ENCODE assay signal across 25 cellular contexts in the genomic region with DNA sequence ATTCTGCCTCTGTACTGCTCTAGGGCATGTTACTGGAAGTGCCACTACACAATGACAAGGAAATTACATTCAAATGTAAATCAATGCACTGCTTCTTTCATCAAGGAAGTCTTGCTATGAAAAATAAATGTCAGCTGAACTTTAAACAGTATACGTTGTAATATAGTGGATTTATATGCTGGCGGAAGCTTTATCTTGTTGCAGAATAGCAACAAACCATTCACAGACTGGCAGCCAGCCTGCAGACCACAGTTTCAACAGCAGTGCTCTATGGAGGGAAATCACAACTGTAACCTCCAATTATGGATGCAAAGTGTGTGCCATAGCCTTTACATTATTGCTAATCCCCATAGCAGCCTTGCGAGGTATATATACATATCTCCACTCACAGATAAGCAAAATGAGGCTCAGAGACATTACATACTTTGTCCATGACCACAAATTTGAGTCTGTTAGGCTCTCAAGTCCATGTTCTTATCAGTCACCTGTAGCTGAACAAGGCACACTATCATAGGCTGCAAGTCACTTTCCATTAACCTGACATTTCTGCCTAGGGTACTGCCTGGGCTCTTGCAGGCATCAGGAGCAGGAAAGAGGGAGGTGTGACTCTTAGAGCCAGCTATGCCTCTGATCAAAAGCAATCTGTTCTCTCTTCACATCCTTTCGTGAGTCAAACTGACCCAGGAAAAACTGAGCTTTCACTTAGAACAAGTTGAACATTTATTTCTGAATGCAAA. TPM values are rescaled to one million over a fixed set of nuclear protein-coding genes. Genes with fewer than 3 reads are reported as not detected.
A peak's percentile ranks its signal among the peaks of the same experiment; 100 is the strongest.
DNase-seq lines count a peak whose midpoint lies in the region; TF ChIP-seq lines count a peak whose summit lies in the region.
"Had no signal": no experiment of that assay in that cellular context is flagged by ENCODE, and none has a peak within 500 bp of the region (broad histone marks: within the 10 kb centered on the region; RNA-seq: fewer than 3 reads in every experiment).

No MANE protein-coding gene starts in this region.

- H3K27ac ChIP-seq in transverse colon: peak overlapping the region; percentile 66 to 76 (median 74)
- H3K27ac ChIP-seq: gastroesophageal sphincter, hepatocyte, thoracic aorta had no signal

- no peaks in the 10 kb centered on the region for H3K27me3 ChIP-seq in transverse colon
- H3K27me3 ChIP-seq: gastroesophageal sphincter, hepatocyte, MG63 had no signal

- DNase-seq in NCI-H345 (lab: John Stamatoyannopoulos, UW) (peak; percentile 9), NCI-H345 treated with DMSO at 0.1 percent for 48 hours (lab: John Stamatoyannopoulos, UW; ENCODE audit: unreplicated experiment) (no peak), SK-N-DZ (ENCODE audit: low spot score) (peak; percentile 30), kidney tubule cell (ENCODE audit: low spot score) (peak; percentile 38), transverse colon (peak; percentile 67), NCI-H1105 (lab: John Stamatoyannopoulos, UW) (no peak), midbrain (lab: John Stamatoyannopoulos, UW) (no peak), cerebellar nuclear complex (lab: John Stamatoyannopoulos, UW) (no peak)
- DNase-seq: activated CD4-positive, alpha-beta T cell treated with anti-CD3 and anti-CD28 coated beads, Interleukin-2, amount 50 U/mL, for 48 hours; activated CD4-positive, CD25-positive, alpha-beta regulatory T cell; anterior cingulate cortex; CD8-positive, alpha-beta T cell; cortex of kidney; endodermal cell; KBM-7; MG63; NCI-H2107; NCI-H510A; stimulated activated naive CD8-positive, alpha-beta T cell treated with anti-CD3 and anti-CD28 coated beads, Interleukin-15, Interleukin-2, amounts not matched to agents 100 U/mL and 50 U/mL, for 24 hours; T-helper 1 cell had no signal

- in situ Hi-C loops in transverse colon (cut with MboI; ENCODE audit: low pct_ligation_motif_present in 1 of 4, low pct_unique_long_range_greater_than_20kb in 1 of 4, low sequenced_read_pairs in 3 of 4): no loop called here

- WGBS in transverse colon (ENCODE audit: low coverage in 1 of 2), 2 donors: 30 to 47% methylated on average over 1 to 4 of the region's 4 CpGs

- TF ChIP-seq POLR2A in transverse colon (IDR thresholded peaks at IDR 0.05): peak; percentile 27

- H3K36me3 ChIP-seq in transverse colon: no peaks in the 10 kb centered on the region
- H3K36me3 ChIP-seq: gastroesophageal sphincter, MG63, thoracic aorta had no signal

- peak in 1 of 5 experiments; percentile 3 for TF ChIP-seq CTCF in transverse colon (IDR thresholded peaks at IDR 0.05)

- H3K4me3 ChIP-seq in transverse colon: no peak overlapping the region
- H3K4me3 ChIP-seq: gastroesophageal sphincter, hepatocyte, MG63, thoracic aorta had no signal

- intact Hi-C loops in transverse colon (cut with DNase I; ENCODE audit: low total_unique reads): no loop called here

- H3K4me1 ChIP-seq in transverse colon: peaks cover 0 to 55% (median 9%) of the 10 kb centered on the region in 4 donors
- H3K4me1 ChIP-seq: gastroesophageal sphincter had no signal

- no peak for TF ChIP-seq EP300 in transverse colon (IDR thresholded peaks at IDR 0.05; ENCODE audit: low read depth)

- H3K9me3 ChIP-seq in transverse colon: no peaks in the 10 kb centered on the region
- H3K9me3 ChIP-seq: gastroesophageal sphincter, MG63, thoracic aorta had no signal

RNA-seq across cellular contexts. Expression of gene COL28A1, which starts 22.6 kb away (rescaled TPM):
- polyA plus RNA-seq in SK-N-DZ (2014; cell fraction: cytosol; rRNA removed): 0.07 and 0.21 TPM in 2 replicates
- 0.33 and 0.35 TPM in 2 replicates for polyA plus RNA-seq in SK-N-DZ (2014; cell fraction: nucleus; rRNA removed)
- 1 to 10 TPM in 3 of 4 donors, under 1 TPM in 1; 0.60 to 4.4 (median 4.1) TPM for total RNA-seq in transverse colon
- total RNA-seq: G401, H4 had no signal

RNA-seq across cellular contexts. Expression of gene MIOS, which starts 53.7 kb away (rescaled TPM):
- polyA plus RNA-seq in SK-N-DZ (2014; cell fraction: cytosol; rRNA removed): 53.1 and 70.5 TPM in 2 replicates
- 71.0 and 83.2 TPM in 2 replicates for polyA plus RNA-seq in SK-N-DZ (2014; cell fraction: nucleus; rRNA removed)
- 10 to 100 TPM in 3 of 4 donors, 1 to 10 TPM in 1; 8.4 to 41.9 (median 26.1) TPM for total RNA-seq in transverse colon

Comparison
In these comparisons a context has a peak if more than half of its experiments do, and no peak if none do; other contexts are left out.
1. DNase-seq: peak in NCI-H345 (single experiment), SK-N-DZ (single experiment), kidney tubule cell (single experiment) and transverse colon (single experiment); none in NCI-H345 treated with DMSO at 0.1 percent for 48 hours (single experiment), NCI-H1105 (single experiment), midbrain (single experiment) and cerebellar nuclear complex (0 of 2).